Comparison of ENCODE assay signal across 28 cellular contexts in genomic region chr5:114319236-114319635, GRCh38. TPM values are rescaled to one million over a fixed set of nuclear protein-coding genes. Genes with fewer than 3 reads are reported as not detected.
"Had no signal": no experiment of that assay in that cellular context is flagged by ENCODE, and none has a peak within 500 bp of the region (broad histone marks: within the 10 kb centered on the region; RNA-seq: fewer than 3 reads in every experiment).

No MANE protein-coding gene starts in this region.

- H3K27ac ChIP-seq: breast epithelium, VCaP had no signal

- H3K27me3 ChIP-seq: breast epithelium had no signal

- H3K36me3 ChIP-seq: breast epithelium, MG63 had no signal

- ATAC-seq: activated CD4-positive, alpha-beta T cell treated with anti-CD3 and anti-CD28 coated beads for 36 hours; activated CD8-positive, alpha-beta T cell treated with anti-CD3 and anti-CD28 coated beads, Interleukin-2, amount 10 ng/mL, durations not matched to agents 7 days and 5 days; Panc1; Right ventricle myocardium inferior had no signal

- H3K4me1 ChIP-seq: breast epithelium had no signal

- DNase-seq: activated CD4-positive, alpha-beta T cell treated with anti-CD3 and anti-CD28 coated beads for 36 hours; activated CD4-positive, CD25-positive, alpha-beta regulatory T cell; activated CD8-positive, alpha-beta T cell treated with anti-CD3 and anti-CD28 coated beads, Interleukin-2, amount 10 ng/mL, durations not matched to agents 7 days and 5 days; activated effector memory CD4-positive, alpha-beta T cell treated with Interleukin-2 at 50 U/mL for 16 hours; activated naive CD4-positive, alpha-beta T cell; activated T-cell treated with anti-CD3 and anti-CD28 coated beads, Interleukin-2, amount 50 U/mL, for 24 hours; aorta; caudate nucleus; MG63; NCI-H1092 treated with DMSO at 0.1 percent for 48 hours; NCI-H1417 treated with DMSO at 0.1 percent for 48 hours; NCI-H1694; NCI-H2029; NCI-H2107; NCI-H345; NCI-H510A; NCI-H526 treated with DMSO at 0.1 percent for 48 hours; NCI-H82; OCI-M1; RPMI8226; SK-N-SH; T-helper 1 cell had no signal

- H3K4me3 ChIP-seq: breast epithelium, MG63 had no signal

- H3K9ac ChIP-seq: SK-N-SH had no signal

- H3K9me3 ChIP-seq: breast epithelium, MG63, SK-N-SH had no signal

- H3K4me2 ChIP-seq: SK-N-SH had no signal

RNA-seq across cellular contexts. Expression of gene KCNN2, which starts 42.6 kb away (rescaled TPM):
- total RNA-seq: activated CD4-positive, alpha-beta T cell treated with anti-CD3 and anti-CD28 coated beads for 36 hours; activated CD8-positive, alpha-beta T cell treated with anti-CD3 and anti-CD28 coated beads, Interleukin-2, amount 10 ng/mL, durations not matched to agents 7 days and 5 days; activated T-helper 1 cell treated with anti-CD3 and anti-CD28 coated beads, Interleukin-12 subunit alpha, Interleukin-12 subunit beta, Interleukin-2, Interleukin-4 antibody, amounts not matched to agents 30 ng/mL and 10 ng/mL and 1 ng/mL, durations not matched to agents 14 hours and 24 hours and 36 hours; T-helper 2 cell treated with Interferon-gamma antibody and Interleukin-4, amounts not matched to agents 100 ng/mL and 5 ng/mL, for 36 hours had no signal
- polyA plus RNA-seq: aorta, SK-N-SH had no signal
